8 cellular contexts compared by ENCODE assay signal in the genomic region with DNA sequence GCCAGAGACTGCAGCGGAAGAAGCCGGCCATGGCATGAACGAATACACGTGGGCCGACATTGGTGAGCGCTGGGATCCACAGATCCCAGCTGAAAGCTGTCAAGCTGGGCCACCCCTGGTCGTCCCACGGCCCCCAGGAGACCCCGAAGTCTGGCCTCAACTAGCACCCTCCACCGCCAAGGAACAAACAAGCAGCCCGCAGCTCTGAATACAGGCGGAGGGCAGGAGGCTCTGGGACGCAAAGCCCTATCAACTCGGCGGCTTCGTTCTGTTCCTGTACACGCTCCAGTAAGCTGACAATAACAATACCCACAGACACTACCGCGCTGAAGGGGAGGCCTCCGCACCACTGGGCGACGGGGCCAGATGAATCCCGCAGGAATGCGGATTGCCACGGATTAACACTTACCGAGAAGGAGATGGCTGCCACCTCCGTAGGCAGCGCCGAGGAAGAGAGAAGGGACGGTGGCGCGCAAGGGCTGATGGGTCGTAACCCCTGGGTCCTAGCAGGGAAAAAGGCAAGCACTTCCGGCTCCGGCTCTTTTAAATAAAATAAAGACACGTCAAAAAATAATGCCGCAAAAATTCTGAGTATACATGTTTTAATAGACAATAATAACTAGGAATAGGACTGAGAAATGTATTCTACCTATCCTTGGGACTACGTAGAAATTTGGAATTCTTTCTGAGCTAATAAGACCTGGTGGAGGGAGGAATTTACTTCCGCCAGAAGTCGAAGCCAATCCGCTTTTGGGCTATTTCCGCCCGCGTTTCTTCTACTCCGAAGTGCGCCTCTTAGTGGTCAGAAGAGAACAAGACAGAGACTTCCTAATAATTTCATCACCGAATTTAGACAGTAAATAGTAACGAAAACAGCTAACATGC. TPM values are rescaled to one million over a fixed set of nuclear protein-coding genes. Genes with fewer than 3 reads are reported as not detected.
DNase-seq lines count a peak whose midpoint lies in the region; ATAC-seq, FAIRE-seq and TF ChIP-seq lines count a peak whose summit lies in the region.

RPL32 (minus strand) TSS at position 481 of the 885 bp plus-strand sequence. CDS start 1,328 bp downstream, outside the sequence.

- H3K4me3 ChIP-seq in HepG2 (replicated peaks in 1 of 3; ENCODE audit: insufficient read depth in 1 of 3, low read depth in 2 of 3, low read length in 3 of 3): peak within 1 kb of the TSS; percentile 72 to 86 (median 83)

- POLR2A ChIA-PET in HepG2 (lab: Yijun Ruan, JAX): interaction anchor here (0.7 to 1.8 kb wide), 8 partner anchors 9 to 177 kb away, joined by 3 to 17 read pairs (median 4); partner anchors contain the start of gene RAF1

- CTCF ChIA-PET in HepG2 (lab: Yijun Ruan, JAX; ENCODE audit: low intra/inter-chr PET ratio, low total read pairs): interaction anchor here (1.3 to 1.4 kb wide), 2 partner anchors 27 to 51 kb away, joined by 3 to 7 read pairs; no protein-coding TSS in a partner anchor

- ATAC-seq in GM19395 (IDR thresholded peaks at IDR 0.05; ENCODE audit: unreplicated experiment) (peak; percentile 93), HG03565 (IDR thresholded peaks at IDR 0.05; ENCODE audit: unreplicated experiment) (peak; percentile 86), HepG2 (peak; percentile 93)

- no peak for TF ChIP-seq RAD21 in HepG2 (CRISPR knock-in tag; IDR thresholded peaks at IDR 0.05)

- TF ChIP-seq POLR2A in HepG2 (IDR thresholded peaks at IDR 0.05; ENCODE audit: insufficient read depth in 1 of 2, low read depth in 2 of 2, low read length in 2 of 2): peak; percentile 98 to 99

- peak; percentile 83 for FAIRE-seq in HepG2 (lab: Jason Lieb, UNC)

- WGBS in HepG2 (ENCODE audit: low lambda C conversion rate): under 1% methylated on average over 36 of the region's 48 CpGs

- peaks cover 45% of the 10 kb centered on the region for H4K20me1 ChIP-seq in HepG2 (ENCODE audit: insufficient read depth, low read length)

- in situ Hi-C loops in HepG2 (cut with HindIII; ENCODE audit: extremely low pct_ligation_motif_present, low pct_unique_long_range_greater_than_20kb): no loop called here

- TF ChIP-seq EP300 in HepG2 (IDR thresholded peaks at IDR 0.05; ENCODE audit: low read depth in 2 of 2, low read length in 2 of 2) (peak in 1 of 2 experiments; percentile 100; a peak in 1 of 4 replicates), HepG2 (CRISPR knock-in tag; IDR thresholded peaks at IDR 0.05; ENCODE audit: borderline replicate concordance) (no peak)

- H2AFZ ChIP-seq in HepG2 (ENCODE audit: low read length): peak within 1 kb of the TSS; percentile 85

- peak within 1 kb of the TSS; percentile 98 for H3K9ac ChIP-seq in HepG2 (ENCODE audit: insufficient read depth, low read depth, low read length)

- peaks cover 41% of the 10 kb centered on the region for H3K79me2 ChIP-seq in HepG2 (ENCODE audit: insufficient read depth, low read length)

- H3K27me3 ChIP-seq in HepG2 (ENCODE audit: control insufficient read depth in 1 of 2, insufficient read depth in 2 of 2, low read length in 2 of 2): no peaks in the 10 kb centered on the region; a peak in 1 of 5 replicates

- TSS peak; percentile 67 for BruUV-seq in HepG2 (replicated peaks; lab: Mats Ljungman, UMichigan)

- H3K36me3 ChIP-seq in HepG2 (replicated peaks in 1 of 2; ENCODE audit: control insufficient read depth in 1 of 2, insufficient read depth in 2 of 2, low read length in 2 of 2): peaks cover 14 to 39% of the 10 kb centered on the region in 2 experiments

- H3K9me3 ChIP-seq in HepG2 (ENCODE audit: low read length): no peaks in the 10 kb centered on the region

- intact Hi-C loops in HepG2 (cut with micrococcal nuclease; ENCODE audit: unreplicated experiment): no loop called here

- H3K4me2 ChIP-seq in HepG2 (ENCODE audit: low read depth, low read length): peak within 1 kb of the TSS; percentile 98

- TF ChIP-seq CTCF in HepG2 (CRISPR knock-in tag; IDR thresholded peaks at IDR 0.05): peak; percentile 75

- H3K4me1 ChIP-seq in HepG2 (ENCODE audit: insufficient read depth, low read length): peaks cover 56% of the 10 kb centered on the region

- H3K27ac ChIP-seq in HepG2 (ENCODE audit: extremely low read length, insufficient read depth, low read length): peak within 1 kb of the TSS; percentile 89

- DNase-seq in CD1c-positive myeloid dendritic cell (ENCODE audit: extremely low spot score): peak; percentile 98
- peak; percentile 84 for DNase-seq in NCI-H748 treated with DMSO at 0.1 percent for 48 hours (lab: John Stamatoyannopoulos, UW)
- peak; percentile 66 to 84 for DNase-seq in activated CD4-positive, alpha-beta T cell treated with anti-CD3 and anti-CD28 coated beads, Interleukin-2, amount 50 U/mL, for 24 hours (ENCODE audit: low read depth in 1 of 2, low spot score in 1 of 2)
- DNase-seq in dermis microvascular lymphatic vessel endothelial cell (ENCODE audit: low read depth in 2 of 2): peak; percentile 96 to 97
- peak; percentile 93 for DNase-seq in HepG2 (ENCODE audit: low spot score)
- DNase-seq in stimulated activated CD4-positive, alpha-beta T cell treated with anti-CD3 and anti-CD28 coated beads, Interleukin-4, amount 100 ng/mL, for 1 hour: peak; percentile 81

TF ChIP-seq in HepG2, 621 proteins besides CTCF, POLR2A, EP300 and RAD21 (continues in another document):
- TF ChIP-seq POGK (CRISPR knock-in tag; conservative IDR thresholded peaks at IDR 0.05): peak; percentile 67; the same call in 1 of the 2 replicates
- TF ChIP-seq ZNF33A (CRISPR knock-in tag; IDR thresholded peaks at IDR 0.05; ENCODE audit: borderline replicate concordance): no peak
- TF ChIP-seq, protein P1, sequence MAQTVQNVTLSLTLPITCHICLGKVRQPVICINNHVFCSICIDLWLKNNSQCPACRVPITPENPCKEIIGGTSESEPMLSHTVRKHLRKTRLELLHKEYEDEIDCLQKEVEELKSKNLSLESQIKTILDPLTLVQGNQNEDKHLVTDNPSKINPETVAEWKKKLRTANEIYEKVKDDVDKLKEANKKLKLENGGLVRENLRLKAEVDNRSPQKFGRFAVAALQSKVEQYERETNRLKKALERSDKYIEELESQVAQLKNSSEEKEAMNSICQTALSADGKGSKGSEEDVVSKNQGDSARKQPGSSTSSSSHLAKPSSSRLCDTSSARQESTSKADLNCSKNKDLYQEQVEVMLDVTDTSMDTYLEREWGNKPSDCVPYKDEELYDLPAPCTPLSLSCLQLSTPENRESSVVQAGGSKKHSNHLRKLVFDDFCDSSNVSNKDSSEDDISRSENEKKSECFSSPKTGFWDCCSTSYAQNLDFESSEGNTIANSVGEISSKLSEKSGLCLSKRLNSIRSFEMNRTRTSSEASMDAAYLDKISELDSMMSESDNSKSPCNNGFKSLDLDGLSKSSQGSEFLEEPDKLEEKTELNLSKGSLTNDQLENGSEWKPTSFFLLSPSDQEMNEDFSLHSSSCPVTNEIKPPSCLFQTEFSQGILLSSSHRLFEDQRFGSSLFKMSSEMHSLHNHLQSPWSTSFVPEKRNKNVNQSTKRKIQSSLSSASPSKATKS (CRISPR knock-in tag; IDR thresholded peaks at IDR 0.05): no peak
- no peak for TF ChIP-seq ZNF564 (CRISPR knock-in tag; IDR thresholded peaks at IDR 0.05)
- TF ChIP-seq PHF20 (CRISPR knock-in tag; IDR thresholded peaks at IDR 0.05): peak; percentile 83

RNA-seq across cellular contexts. Expression of gene RPL32, which starts in this region (rescaled TPM):
- total RNA-seq in dermis microvascular lymphatic vessel endothelial cell: 1,083 and 1,565 TPM in 2 replicates
- 1,781 and 2,179 TPM in 2 replicates for total RNA-seq in HepG2 (2016; rRNA removed; fragmentation: Illumina TruSeq; extraction: Trizol)
- 3,269 and 3,354 TPM in 2 replicates for total RNA-seq in HepG2 (2016; cell fraction: cytosol; rRNA removed; fragmentation: Illumina TruSeq; extraction: Trizol; ENCODE audit: low read depth)
- total RNA-seq in HepG2 (2016; cell fraction: insoluble cytoplasmic fraction; rRNA removed; fragmentation: Illumina TruSeq; extraction: Trizol): 1,702 and 2,262 TPM in 2 replicates
- total RNA-seq in HepG2 (2016; cell fraction: membrane; rRNA removed; fragmentation: Illumina TruSeq; extraction: Trizol): 4,253 and 4,526 TPM in 2 replicates
- 560 and 609 TPM in 2 replicates for total RNA-seq in HepG2 (2016; cell fraction: nucleus; rRNA removed; fragmentation: Illumina TruSeq; extraction: Trizol)
- polyA plus RNA-seq in HepG2 (2011; rRNA removed): 2,268 and 2,401 TPM in 2 replicates
- polyA plus RNA-seq in HepG2 (2011; cell fraction: cytosol; rRNA removed): 1,778 and 1,795 TPM in 2 replicates
- 459 and 538 TPM in 2 replicates for polyA plus RNA-seq in HepG2 (2011; cell fraction: nucleus; rRNA removed)
- 2,727 and 3,505 TPM in 2 replicates for polyA plus RNA-seq in HepG2 (2012)
- 4,453 and 4,819 TPM in 2 replicates for polyA plus RNA-seq in HepG2 (2016; cell fraction: cytosol; fragmentation: Illumina TruSeq; extraction: Trizol; ENCODE audit: low read depth)
- 2,446 and 2,535 TPM in 2 replicates for polyA plus RNA-seq in HepG2 (2016; cell fraction: insoluble cytoplasmic fraction; fragmentation: Illumina TruSeq; extraction: Trizol; ENCODE audit: low read depth)
- 4,866 and 4,953 TPM in 2 replicates for polyA plus RNA-seq in HepG2 (2016; cell fraction: membrane; fragmentation: Illumina TruSeq; extraction: Trizol; ENCODE audit: low read depth)
- polyA plus RNA-seq in HepG2 (2016; cell fraction: nucleus; fragmentation: Illumina TruSeq; extraction: Trizol; ENCODE audit: insufficient read depth, low read depth): 1,119 and 1,145 TPM in 2 replicates
- polyA minus RNA-seq in HepG2 (2011; rRNA and poly(A)+ RNA removed; ENCODE audit: low replicate concordance): 371 and 1,174 TPM in 2 replicates
- 694 and 812 TPM in 2 replicates for polyA minus RNA-seq in HepG2 (2011; cell fraction: cytosol; rRNA and poly(A)+ RNA removed)
- polyA minus RNA-seq in HepG2 (2011; cell fraction: nucleus; rRNA and poly(A)+ RNA removed): 216 and 257 TPM in 2 replicates

Comparison
In these comparisons a context has a peak if more than half of its experiments do, and no peak if none do; other contexts are left out.
1. Peak in every context shown above with its lines: DNase-seq, ATAC-seq, H3K4me3 ChIP-seq and H3K27ac ChIP-seq.